Comparison of ENCODE assay signal across 11 cellular contexts in the genomic region with DNA sequence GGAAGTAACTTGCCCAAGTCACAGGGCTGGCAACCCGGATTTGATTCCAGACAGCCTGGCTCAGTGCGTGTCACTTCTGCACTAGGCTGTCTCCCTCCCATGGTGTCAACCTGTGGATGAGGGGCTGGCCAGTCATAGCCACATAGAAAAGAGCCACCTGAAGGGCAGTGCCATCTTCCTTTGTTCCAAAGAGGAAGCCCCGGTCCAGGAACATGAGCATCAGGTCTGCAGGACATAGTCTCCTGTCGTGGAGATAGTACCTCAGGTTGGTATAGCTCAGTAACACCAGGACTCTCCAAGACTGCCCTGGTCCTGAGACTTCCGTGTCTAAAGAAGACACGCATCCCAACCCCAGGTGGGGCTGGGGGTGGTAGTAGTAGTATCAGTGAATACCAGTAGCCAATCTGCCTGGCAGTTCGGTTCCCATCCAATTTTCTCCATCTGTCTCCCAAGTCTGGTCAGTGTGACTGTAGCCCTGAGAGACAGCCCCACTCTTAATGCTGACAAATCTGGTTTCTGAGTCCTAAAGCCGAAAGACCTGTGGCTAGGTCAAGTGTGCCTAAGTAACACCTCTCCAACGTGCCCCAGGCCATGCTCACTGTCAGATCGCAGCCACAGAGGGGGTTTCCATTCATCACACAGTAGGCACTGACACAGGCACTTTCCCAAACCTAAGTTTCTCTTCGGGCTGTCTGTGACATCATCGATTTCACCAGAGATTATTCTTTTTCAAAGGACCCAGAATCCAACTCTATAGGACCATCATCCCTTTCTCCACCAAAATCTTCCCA.
"Had no signal": no experiment of that assay in that cellular context is flagged by ENCODE, and none has a peak within 500 bp of the region (broad histone marks: within the 10 kb centered on the region; RNA-seq: fewer than 3 reads in every experiment).

No MANE protein-coding gene starts in this region.

- H3K9me3 Mint-ChIP-seq: activated T-cell treated with anti-CD3 and anti-CD28 coated beads, Interleukin-2, amount 50 U/mL, for 4 hours; neural crest cell; T-helper 1 cell treated with Interleukin-12 subunit alpha and Interleukin-12 subunit beta and Interleukin-4 antibody, amounts not matched to agents 30 μg/mL and 1 μg/mL, for 36 hours had no signal

- H3K4me3 ChIP-seq: breast epithelium, hepatocyte, smooth muscle cell, transverse colon had no signal

- H3K9me3 ChIP-seq: breast epithelium, transverse colon had no signal

- H3K4me1 ChIP-seq: breast epithelium, parathyroid adenoma, transverse colon had no signal

- H2AFZ ChIP-seq: hepatocyte, parathyroid adenoma had no signal

- H3K9ac ChIP-seq: parathyroid adenoma had no signal

- H3K4me2 ChIP-seq: hepatocyte, smooth muscle cell had no signal

- DNase-seq: activated CD4-positive, alpha-beta T cell treated with anti-CD3 and anti-CD28 coated beads for 4 hours; activated T-cell treated with anti-CD3 and anti-CD28 coated beads, Interleukin-2, amount 50 U/mL, for 4 hours; aorta; dermis blood vessel endothelial cell; transverse colon had no signal

- H3K27ac ChIP-seq: breast epithelium, hepatocyte, parathyroid adenoma, transverse colon had no signal

- ATAC-seq: activated T-cell treated with anti-CD3 and anti-CD28 coated beads, Interleukin-2, amount 50 U/mL, for 4 hours had no signal

- H3K27ac Mint-ChIP-seq: T-helper 1 cell treated with Interleukin-12 subunit alpha and Interleukin-12 subunit beta and Interleukin-4 antibody, amounts not matched to agents 30 μg/mL and 1 μg/mL, for 36 hours had no signal

- H3K27me3 ChIP-seq: breast epithelium, hepatocyte, transverse colon had no signal

- H3K36me3 ChIP-seq: breast epithelium, transverse colon had no signal

- H3K79me2 ChIP-seq: hepatocyte, parathyroid adenoma had no signal

- H3K4me3 Mint-ChIP-seq: activated T-cell treated with anti-CD3 and anti-CD28 coated beads, Interleukin-2, amount 50 U/mL, for 4 hours; neural crest cell; T-helper 1 cell treated with Interleukin-12 subunit alpha and Interleukin-12 subunit beta and Interleukin-4 antibody, amounts not matched to agents 30 μg/mL and 1 μg/mL, for 36 hours had no signal
